In the genomic region with DNA sequence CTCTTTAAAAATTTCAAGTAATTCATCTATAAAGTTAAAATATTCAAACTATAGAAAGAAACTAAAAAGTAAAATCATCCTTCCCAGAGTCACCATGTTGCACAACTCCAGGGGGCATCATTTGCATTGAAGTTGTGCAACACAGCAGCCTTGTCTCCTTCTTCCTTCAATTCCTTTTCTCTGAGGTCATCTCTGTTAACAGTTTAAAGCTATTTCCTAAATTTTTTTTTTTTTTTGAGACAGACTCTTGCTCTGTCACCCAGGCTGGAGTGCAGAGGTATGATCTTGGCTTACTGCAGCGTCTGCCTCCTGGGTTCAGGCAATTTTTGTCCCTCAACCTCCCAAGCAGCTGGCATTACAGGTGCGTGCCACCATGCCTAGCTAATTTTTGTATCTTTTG, we compare ENCODE assay signal across 1 cellular context.
TF ChIP-seq lines count a peak whose summit lies in the region.

No MANE protein-coding gene starts in this region.

TF ChIP-seq in K562, 482 proteins besides CTCF, POLR2A, EP300 and RAD21:
- TF ChIP-seq CBX8 (IDR thresholded peaks at IDR 0.05; ENCODE audit: borderline replicate concordance, extremely low read depth, low read depth, low read length, poor library complexity, severe bottlenecking) (no peak), TRIM24 (IDR thresholded peaks at IDR 0.05) (0 out of 4 replicates have a peak, but pooled peaks of 1 of the 2 experiments have one; percentile 16), ADNP (tag; IDR thresholded peaks at IDR 0.05) (peak; percentile 73), ZFX (CRISPR knock-in tag; IDR thresholded peaks at IDR 0.05) (no peak), CEBPB (tag; IDR thresholded peaks at IDR 0.05) (peak; percentile 90), CEBPG (CRISPR knock-in tag; IDR thresholded peaks at IDR 0.05) (peak; percentile 72), CEBPG (tag; conservative IDR thresholded peaks at IDR 0.05 in 1 of 2, IDR thresholded peaks at IDR 0.05 in 1 of 2) (peak; percentile 61 to 67)
- TF ChIP-seq, protein P1, sequence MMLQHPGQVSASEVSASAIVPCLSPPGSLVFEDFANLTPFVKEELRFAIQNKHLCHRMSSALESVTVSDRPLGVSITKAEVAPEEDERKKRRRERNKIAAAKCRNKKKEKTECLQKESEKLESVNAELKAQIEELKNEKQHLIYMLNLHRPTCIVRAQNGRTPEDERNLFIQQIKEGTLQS (IDR thresholded peaks at IDR 0.05) = peak; percentile 33
- TF ChIP-seq, protein P1 (CRISPR knock-in tag; conservative IDR thresholded peaks at IDR 0.05) = no peak
- TF ChIP-seq, protein P2, sequence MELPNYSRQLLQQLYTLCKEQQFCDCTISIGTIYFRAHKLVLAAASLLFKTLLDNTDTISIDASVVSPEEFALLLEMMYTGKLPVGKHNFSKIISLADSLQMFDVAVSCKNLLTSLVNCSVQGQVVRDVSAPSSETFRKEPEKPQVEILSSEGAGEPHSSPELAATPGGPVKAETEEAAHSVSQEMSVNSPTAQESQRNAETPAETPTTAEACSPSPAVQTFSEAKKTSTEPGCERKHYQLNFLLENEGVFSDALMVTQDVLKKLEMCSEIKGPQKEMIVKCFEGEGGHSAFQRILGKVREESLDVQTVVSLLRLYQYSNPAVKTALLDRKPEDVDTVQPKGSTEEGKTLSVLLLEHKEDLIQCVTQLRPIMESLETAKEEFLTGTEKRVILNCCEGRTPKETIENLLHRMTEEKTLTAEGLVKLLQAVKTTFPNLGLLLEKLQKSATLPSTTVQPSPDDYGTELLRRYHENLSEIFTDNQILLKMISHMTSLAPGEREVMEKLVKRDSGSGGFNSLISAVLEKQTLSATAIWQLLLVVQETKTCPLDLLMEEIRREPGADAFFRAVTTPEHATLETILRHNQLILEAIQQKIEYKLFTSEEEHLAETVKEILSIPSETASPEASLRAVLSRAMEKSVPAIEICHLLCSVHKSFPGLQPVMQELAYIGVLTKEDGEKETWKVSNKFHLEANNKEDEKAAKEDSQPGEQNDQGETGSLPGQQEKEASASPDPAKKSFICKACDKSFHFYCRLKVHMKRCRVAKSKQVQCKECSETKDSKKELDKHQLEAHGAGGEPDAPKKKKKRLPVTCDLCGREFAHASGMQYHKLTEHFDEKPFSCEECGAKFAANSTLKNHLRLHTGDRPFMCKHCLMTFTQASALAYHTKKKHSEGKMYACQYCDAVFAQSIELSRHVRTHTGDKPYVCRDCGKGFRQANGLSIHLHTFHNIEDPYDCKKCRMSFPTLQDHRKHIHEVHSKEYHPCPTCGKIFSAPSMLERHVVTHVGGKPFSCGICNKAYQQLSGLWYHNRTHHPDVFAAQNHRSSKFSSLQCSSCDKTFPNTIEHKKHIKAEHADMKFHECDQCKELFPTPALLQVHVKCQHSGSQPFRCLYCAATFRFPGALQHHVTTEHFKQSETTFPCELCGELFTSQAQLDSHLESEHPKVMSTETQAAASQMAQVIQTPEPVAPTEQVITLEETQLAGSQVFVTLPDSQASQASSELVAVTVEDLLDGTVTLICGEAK (IDR thresholded peaks at IDR 0.05) = 0 out of 2 replicates have a peak, but pooled peaks have one; percentile 24
- TF ChIP-seq, protein P2 (CRISPR knock-in tag; IDR thresholded peaks at IDR 0.05) = no peak
